22 cellular contexts compared by ENCODE assay signal in genomic region chr22:22784249-22785039, GRCh38.
DNase-seq lines count a peak whose midpoint lies in the region; ATAC-seq, FAIRE-seq and TF ChIP-seq lines count a peak whose summit lies in the region.
"Had no signal": no experiment of that assay in that cellular context is flagged by ENCODE, and none has a peak within 500 bp of the region (broad histone marks: within the 10 kb centered on the region; RNA-seq: fewer than 3 reads in every experiment).

No MANE protein-coding gene starts in this region.

- H3K27me3 ChIP-seq in CD4-positive, alpha-beta memory T cell (ENCODE audit: insufficient read depth, low read length) = no peaks in the 10 kb centered on the region
- H3K27me3 ChIP-seq in H1 (replicated peaks in 1 of 4; ENCODE audit: control insufficient read depth in 3 of 4, extremely low read depth in 1 of 4, insufficient read depth in 3 of 4, low read length in 3 of 4) (peaks cover 2 to 33% (median 11%) of the 10 kb centered on the region in 4 experiments), neural progenitor cell (peaks cover 99% of the 10 kb centered on the region), aorta (ENCODE audit: control insufficient read depth in 1 of 2, insufficient read depth in 2 of 2, low read length in 1 of 2) (no peaks in the 10 kb centered on the region)

- no peak overlapping the region for H3K23ac ChIP-seq in H1 (ENCODE audit: insufficient read length)

- H3F3A ChIP-seq in neural progenitor cell (ENCODE audit: low read depth) = no peaks in the 10 kb centered on the region

- no peak overlapping the region for H3K4me2 ChIP-seq in H1 (ENCODE audit: insufficient read depth in 1 of 2, low read depth in 2 of 2, low read length in 2 of 2)
- no peak overlapping the region for H3K4me2 ChIP-seq in neural progenitor cell
- H3K4me2 ChIP-seq: KMS-11 had no signal

- no peak for TF ChIP-seq POLR2A in H1 (IDR thresholded peaks at IDR 0.05; ENCODE audit: control extremely low read depth in 1 of 2, low read depth in 2 of 2, low read length in 2 of 2)

- H4K8ac ChIP-seq in H1 (ENCODE audit: extremely low read depth, insufficient read depth, low read length) = no peak overlapping the region

- no peak for ATAC-seq in GM18858 (IDR thresholded peaks at IDR 0.05; ENCODE audit: unreplicated experiment)
- no peak for ATAC-seq in aorta (ENCODE audit: low FRiP score)
- ATAC-seq: CD8-positive, alpha-beta T cell; Right ventricle myocardium inferior had no signal

- no peaks in the 10 kb centered on the region for H3K27me3 Mint-ChIP-seq in CD4-positive, alpha-beta memory T cell
- peaks cover 16% of the 10 kb centered on the region for H3K27me3 Mint-ChIP-seq in HFFc6 (ENCODE audit: insufficient read depth)
- peaks cover 2% of the 10 kb centered on the region for H3K27me3 Mint-ChIP-seq in neural progenitor cell (ENCODE audit: insufficient read depth, low read depth)

- H3K9me3 ChIP-seq in CD4-positive, alpha-beta memory T cell (ENCODE audit: control insufficient read depth in 1 of 2, low read length in 2 of 2) = no peaks in the 10 kb centered on the region
- H3K9me3 ChIP-seq in H1 (ENCODE audit: insufficient read depth in 2 of 2, low read depth in 1 of 2, low read length in 1 of 2) (peaks cover 13 to 31% of the 10 kb centered on the region in 2 experiments; a peak in 3 of 4 replicates), neural progenitor cell (ENCODE audit: low read depth) (no peaks in the 10 kb centered on the region), aorta (ENCODE audit: control insufficient read depth, low read length) (no peaks in the 10 kb centered on the region)

- no peaks in the 10 kb centered on the region for H3K23me2 ChIP-seq in H1 (ENCODE audit: low read depth, low read length)

- H4K20me1 ChIP-seq in H1 (replicated peaks in 1 of 2; ENCODE audit: control insufficient read depth in 1 of 2, insufficient read depth in 2 of 2, low read length in 2 of 2) (no peaks in the 10 kb centered on the region), neural progenitor cell (ENCODE audit: low read depth) (no peaks in the 10 kb centered on the region)

- WGBS in H1 (ENCODE audit: extremely low coverage in 1 of 2, insufficient coverage in 1 of 2, insufficient read length in 1 of 2, insufficient replicate concordance in 2 of 2, low coverage in 1 of 2, low lambda C conversion rate in 2 of 2, missing lambda C conversion rate in 1 of 2), 2 experiments = 63% methylated on average over 3 of the region's 3 CpGs; no CpG with 5 or more reads in 1 of the 2 experiments
- 57 to 61% methylated on average over 3 of the region's 3 CpGs for WGBS in aorta, 2 donors

- H2BK20ac ChIP-seq in H1 (ENCODE audit: low read length) = no peak overlapping the region

- H3K79me2 ChIP-seq in H1 (ENCODE audit: control insufficient read depth in 1 of 2, insufficient read depth in 2 of 2, low read length in 2 of 2) (no peaks in the 10 kb centered on the region), neural progenitor cell (ENCODE audit: low read depth) (no peaks in the 10 kb centered on the region)

- peaks cover 7 to 40% (median 22%) of the 10 kb centered on the region in 4 donors for H3K4me1 Mint-ChIP-seq in CD4-positive, alpha-beta memory T cell
- H3K4me1 Mint-ChIP-seq in HFFc6 (ENCODE audit: low read depth) (no peaks in the 10 kb centered on the region), neural progenitor cell (no peaks in the 10 kb centered on the region)

- no peak for DNase-seq in CD4-positive, alpha-beta memory T cell
- no peak for DNase-seq in HFFc6
- DNase-seq in H1 (ENCODE audit: low read depth in 1 of 2, low spot score in 2 of 2) = no peak
- DNase-seq in neural progenitor cell (ENCODE audit: low spot score) = no peak
- no peak for DNase-seq in NCI-H82 (lab: John Stamatoyannopoulos, UW)
- no peak for DNase-seq in aorta
- DNase-seq: Calu3; CD8-positive, alpha-beta T cell; DMS153; HCEC 1CT; MV-4-11; NCI-H1105 treated with DMSO at 0.1 percent for 48 hours; NCI-H2029 treated with DMSO at 0.1 percent for 48 hours; NCI-H226; NCI-H510A treated with DMSO at 0.1 percent for 48 hours; NCI-H774; OCI-M1 had no signal

- H3K4ac ChIP-seq in H1 (replicated peaks; ENCODE audit: insufficient read length, low read depth, low read length) = no peak overlapping the region

- H3K36me3 Mint-ChIP-seq in CD4-positive, alpha-beta memory T cell = no peaks in the 10 kb centered on the region
- H3K36me3 Mint-ChIP-seq in HFFc6 (ENCODE audit: low read depth) = no peaks in the 10 kb centered on the region
- H3K36me3 Mint-ChIP-seq in neural progenitor cell = no peaks in the 10 kb centered on the region
- H3K36me3 Mint-ChIP-seq: CD8-positive, alpha-beta T cell had no signal

- H2AFZ ChIP-seq in H1 (ENCODE audit: low read length) (no peak overlapping the region), neural progenitor cell (replicated peaks) (no peak overlapping the region)

- no peak overlapping the region for H2BK15ac ChIP-seq in H1 (ENCODE audit: low read length)

- no peak overlapping the region for H3K14ac ChIP-seq in H1 (ENCODE audit: insufficient read length)

- no peak overlapping the region for H3K27ac ChIP-seq in CD4-positive, alpha-beta memory T cell (ENCODE audit: low read depth, low read length)
- H3K27ac ChIP-seq in H1 (ENCODE audit: low read depth, low read length) (no peak overlapping the region), neural progenitor cell (no peak overlapping the region), aorta (ENCODE audit: low read depth in 1 of 2, low read length in 2 of 2) (no peak overlapping the region)
- H3K27ac ChIP-seq: KMS-11 had no signal

- H4K91ac ChIP-seq in H1 (replicated peaks; ENCODE audit: insufficient read length, low read length) = no peak overlapping the region

- no peak overlapping the region for H3K9ac ChIP-seq in H1 (replicated peaks in 1 of 4; ENCODE audit: extremely low read depth in 1 of 4, low read depth in 3 of 4, low read length in 3 of 4)
- H3K9ac ChIP-seq in neural progenitor cell = no peak overlapping the region
- H3K9ac ChIP-seq: KMS-11 had no signal

- intact Hi-C loops in CD4-positive, alpha-beta memory T cell (cut with micrococcal nuclease) = loop anchor here (5.0 kb wide), 1 partner anchor 173 kb away; no protein-coding TSS in a partner anchor
- intact Hi-C loops in aorta (cut with DNase I) = no loop called here

- H2BK12ac ChIP-seq in H1 (ENCODE audit: low read depth, low read length) = no peak overlapping the region

- H3K9me3 Mint-ChIP-seq in CD4-positive, alpha-beta memory T cell = no peaks in the 10 kb centered on the region
- H3K9me3 Mint-ChIP-seq in HFFc6 = no peaks in the 10 kb centered on the region
- no peaks in the 10 kb centered on the region for H3K9me3 Mint-ChIP-seq in neural progenitor cell
- H3K9me3 Mint-ChIP-seq: CD8-positive, alpha-beta T cell had no signal

- H3K79me1 ChIP-seq in H1 (ENCODE audit: low read depth, low read length) = no peaks in the 10 kb centered on the region

- H3K18ac ChIP-seq in H1 (ENCODE audit: extremely low read depth, low read length) = no peak overlapping the region

- TF ChIP-seq EP300 in H1 (IDR thresholded peaks at IDR 0.05; ENCODE audit: borderline replicate concordance in 1 of 2, low read depth in 2 of 2, low read length in 2 of 2) = no peak

- no peak overlapping the region for H2BK120ac ChIP-seq in H1 (replicated peaks; ENCODE audit: low read depth, low read length)

- no peak overlapping the region for H2AK5ac ChIP-seq in H1 (ENCODE audit: low read depth, low read length)

- no peaks in the 10 kb centered on the region for H3K36me3 ChIP-seq in CD4-positive, alpha-beta memory T cell (ENCODE audit: insufficient read depth, low read length)
- no peaks in the 10 kb centered on the region for H3K36me3 ChIP-seq in H1 (ENCODE audit: control insufficient read depth in 2 of 4, insufficient read depth in 4 of 4, low read length in 3 of 4)
- H3K36me3 ChIP-seq in neural progenitor cell = no peaks in the 10 kb centered on the region
- H3K36me3 ChIP-seq in aorta (ENCODE audit: control insufficient read depth in 1 of 2, insufficient read depth in 2 of 2, low read length in 1 of 2) = no peaks in the 10 kb centered on the region

- CTCF ChIA-PET in CD4-positive, alpha-beta memory T cell (lab: Charles Lee; ENCODE audit: partially characterized antibody) = interaction anchor here (1.6 to 9.4 kb wide), 4 partner anchors 14 to 99 kb away, joined by 4 to 172 read pairs (median 86); partner anchors contain the start of gene IGLL5
- CTCF ChIA-PET in H1 (lab: Charles Lee; ENCODE audit: partially characterized antibody) = interaction anchor here (1.4 kb wide), 1 partner anchor 14 kb away, joined by 3 read pairs; no protein-coding TSS in a partner anchor

- peak overlapping the region; percentile 67 for H3K56ac ChIP-seq in H1 (replicated peaks; ENCODE audit: insufficient read length, low read depth, low read length)

- no peak for FAIRE-seq in H1 (lab: Jason Lieb, UNC)
- FAIRE-seq: GM12891, HTR-8/SVneo had no signal

- H2BK5ac ChIP-seq in H1 (ENCODE audit: low read depth, low read length) = no peak overlapping the region

- no peak overlapping the region for H3K4me3 Mint-ChIP-seq in CD4-positive, alpha-beta memory T cell
- H3K4me3 Mint-ChIP-seq in HFFc6 (no peak overlapping the region), neural progenitor cell (no peak overlapping the region)
- H3K4me3 Mint-ChIP-seq: CD8-positive, alpha-beta T cell had no signal

- POLR2A ChIA-PET in CD4-positive, alpha-beta memory T cell (lab: Charles Lee; ENCODE audit: partially characterized antibody) = interaction anchor here (0.9 kb wide), 1 partner anchor 31 kb away, joined by 3 read pairs; no protein-coding TSS in a partner anchor
- POLR2A ChIA-PET in H1 (lab: Charles Lee; ENCODE audit: partially characterized antibody) = no interaction called here

- no peak for TF ChIP-seq RAD21 in H1 (IDR thresholded peaks at IDR 0.05 in 1 of 2, conservative IDR thresholded peaks at IDR 0.05 in 1 of 2; ENCODE audit: low read depth in 2 of 2, low read length in 2 of 2)

- no peak overlapping the region for H4K5ac ChIP-seq in H1 (ENCODE audit: insufficient read length, low read depth, low read length)

- no peak overlapping the region for H3K4me3 ChIP-seq in CD4-positive, alpha-beta memory T cell (ENCODE audit: low read length in 2 of 2)
- H3K4me3 ChIP-seq in H1 (ENCODE audit: extremely low read depth in 1 of 4, insufficient read depth in 2 of 4, low read depth in 3 of 4, low read length in 4 of 4) (no peak overlapping the region), neural progenitor cell (no peak overlapping the region), aorta (ENCODE audit: low read length in 2 of 2) (no peak overlapping the region)

- peak overlapping the region in 4 of 7 donors; percentile 22 to 50 (median 36) for H3K27ac Mint-ChIP-seq in CD4-positive, alpha-beta memory T cell
- H3K27ac Mint-ChIP-seq in HFFc6 (no peak overlapping the region), neural progenitor cell (no peak overlapping the region)

- peaks cover 25% of the 10 kb centered on the region for H3K4me1 ChIP-seq in CD4-positive, alpha-beta memory T cell (ENCODE audit: insufficient read depth, low read length)
- H3K4me1 ChIP-seq in H1 (replicated peaks in 1 of 4; ENCODE audit: control insufficient read depth in 3 of 4, insufficient read depth in 4 of 4, low read length in 3 of 4) (no peaks in the 10 kb centered on the region), neural progenitor cell (no peaks in the 10 kb centered on the region), aorta (ENCODE audit: control insufficient read depth in 1 of 2, insufficient read depth in 2 of 2, low read length in 2 of 2) (no peaks in the 10 kb centered on the region)

- TF ChIP-seq CTCF in HFFc6 (IDR thresholded peaks at IDR 0.05) = peak; percentile 18; the same call in 1 of the 2 replicates
- TF ChIP-seq CTCF in H1 (IDR thresholded peaks at IDR 0.05; ENCODE audit: control extremely low read depth in 1 of 3, insufficient read depth in 1 of 3, low read depth in 1 of 3, low read length in 3 of 3) = no peak
- TF ChIP-seq CTCF in neural progenitor cell (IDR thresholded peaks at IDR 0.05) = peak; percentile 14

Comparison
In these comparisons a context has a peak if more than half of its experiments do, and no peak if none do; other contexts are left out.
1. H3K27ac Mint-ChIP-seq: peak in CD4-positive, alpha-beta memory T cell (4 of 7); none in HFFc6 (single experiment) and neural progenitor cell (single experiment).
2. CTCF ChIP-seq: peak in HFFc6 (single experiment) and neural progenitor cell (single experiment); none in H1 (0 of 3).